Comparison of ENCODE assay signal across 25 cellular contexts in the genomic region with DNA sequence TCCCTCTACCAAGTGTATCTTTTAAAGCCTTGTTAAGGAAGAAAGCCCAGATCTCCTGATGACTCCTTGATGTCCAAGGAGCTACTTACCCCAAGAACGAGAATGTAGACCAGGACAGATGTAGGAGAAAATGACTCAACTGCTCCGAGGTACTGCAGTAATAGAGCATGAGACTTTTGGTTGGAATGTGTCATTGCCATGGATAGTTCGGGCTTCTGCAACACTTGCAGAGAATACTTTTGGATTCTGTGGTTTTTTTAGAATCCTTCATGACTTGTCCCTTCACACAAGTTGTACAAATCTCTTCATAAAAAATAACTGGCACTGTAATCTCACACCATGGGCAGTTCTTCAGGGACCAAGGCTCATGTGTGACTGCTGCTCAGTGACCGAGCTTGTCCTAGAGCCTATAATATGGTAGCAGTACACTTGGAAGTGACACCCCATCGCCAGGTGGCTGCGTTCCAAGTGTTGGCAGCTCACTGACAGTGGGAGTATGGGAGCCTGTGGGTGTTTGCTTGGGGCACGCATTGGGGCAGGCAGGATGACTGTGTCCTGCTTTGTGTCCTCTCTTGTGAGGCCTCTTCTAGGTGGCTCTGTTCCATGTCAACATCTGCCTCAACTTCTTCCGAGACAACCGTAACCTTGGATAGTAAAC.
DNase-seq lines count a peak whose midpoint lies in the region; ATAC-seq, FAIRE-seq and TF ChIP-seq lines count a peak whose summit lies in the region.
"Had no signal": no experiment of that assay in that cellular context is flagged by ENCODE, and none has a peak within 500 bp of the region (broad histone marks: within the 10 kb centered on the region; RNA-seq: fewer than 3 reads in every experiment).

No MANE protein-coding gene starts in this region.

- H3K4me2 ChIP-seq in trophoblast cell (ENCODE audit: low read length) = no peak overlapping the region
- H3K4me2 ChIP-seq: PC-9 had no signal

- no peak overlapping the region for H3K9ac ChIP-seq in trophoblast cell (ENCODE audit: low read length)

- TF ChIP-seq CTCF in heart left ventricle (IDR thresholded peaks at IDR 0.05) = no peak

- H2AK5ac ChIP-seq in trophoblast cell (ENCODE audit: low read length) = peak overlapping the region; percentile 8

- H4K91ac ChIP-seq in trophoblast cell (ENCODE audit: low read depth, low read length) = peak overlapping the region; percentile 37

- no peak overlapping the region for H3K4ac ChIP-seq in trophoblast cell (ENCODE audit: low read depth, low read length)

- H3K27me3 ChIP-seq in heart left ventricle (peaks cover 0 to 5% (median 0%) of the 10 kb centered on the region in 9 donors), trophoblast cell (ENCODE audit: insufficient read depth, low read length) (no peaks in the 10 kb centered on the region)
- H3K27me3 ChIP-seq: brain microvascular endothelial cell, MG63, thyroid gland had no signal

- no peak overlapping the region for H4K12ac ChIP-seq in trophoblast cell (ENCODE audit: low read depth, low read length)

- H3K9me3 ChIP-seq in heart left ventricle (no peaks in the 10 kb centered on the region), trophoblast cell (ENCODE audit: insufficient read depth, low read depth, low read length) (peaks cover 4% of the 10 kb centered on the region)
- H3K9me3 ChIP-seq: MG63, thyroid gland had no signal

- H3K79me2 ChIP-seq in trophoblast cell (ENCODE audit: control insufficient read depth, insufficient read depth, low read length, poor library complexity) = no peaks in the 10 kb centered on the region

- H3K14ac ChIP-seq in trophoblast cell (ENCODE audit: low read length) = peak overlapping the region; percentile 5

- H2BK12ac ChIP-seq in trophoblast cell (ENCODE audit: low read length) = peak overlapping the region; percentile 11

- no peak for FAIRE-seq in RCC 7860 (lab: Jason Lieb, UNC)
- FAIRE-seq: endothelial cell of umbilical vein, frontal cortex had no signal

- peak overlapping the region; percentile 9 for H2BK120ac ChIP-seq in trophoblast cell (ENCODE audit: insufficient read depth, low read length, poor library complexity)

- H3K4me1 ChIP-seq in heart left ventricle = peaks cover 0 to 2% (median 0%) of the 10 kb centered on the region in 12 donors
- H3K4me1 ChIP-seq in trophoblast cell (ENCODE audit: control insufficient read depth in 1 of 2, insufficient read depth in 2 of 2, low read length in 2 of 2) = peaks cover 2 to 8% of the 10 kb centered on the region in 2 experiments
- H3K4me1 ChIP-seq: thyroid gland had no signal

- ATAC-seq in heart left ventricle = peak; percentile 54 to 75 (median 58)
- no peak for ATAC-seq in HG03442 (IDR thresholded peaks at IDR 0.05; ENCODE audit: unreplicated experiment)
- ATAC-seq: HCT116, T-helper 17 cell had no signal

- H3K18ac ChIP-seq in trophoblast cell (ENCODE audit: low read length) = no peak overlapping the region

- TF ChIP-seq POLR2A in heart left ventricle (IDR thresholded peaks at IDR 0.05) = no peak

- no peaks in the 10 kb centered on the region for H3K36me3 ChIP-seq in heart left ventricle
- no peaks in the 10 kb centered on the region for H3K36me3 ChIP-seq in trophoblast cell (ENCODE audit: control insufficient read depth in 1 of 2, insufficient read depth in 2 of 2, low read length in 2 of 2)
- H3K36me3 ChIP-seq: brain microvascular endothelial cell, MG63, thyroid gland had no signal

- no peak overlapping the region for H3K27ac ChIP-seq in heart left ventricle
- H3K27ac ChIP-seq in trophoblast cell (ENCODE audit: low read depth, low read length) = no peak overlapping the region
- H3K27ac ChIP-seq: brain microvascular endothelial cell, HL-60, PC-9, thyroid gland had no signal

- no peak overlapping the region for H3K23ac ChIP-seq in trophoblast cell (ENCODE audit: low read length)

- peaks cover 13% of the 10 kb centered on the region for H3K79me1 ChIP-seq in trophoblast cell (ENCODE audit: low read length)

- no peak overlapping the region for H2BK5ac ChIP-seq in trophoblast cell (ENCODE audit: low read depth, low read length, poor library complexity)

- 72 to 82% (median 77%) methylated on average over 9 of the region's 9 CpGs for WGBS in heart left ventricle, 4 donors
- WGBS in trophoblast cell (ENCODE audit: extremely low coverage, insufficient coverage, insufficient read length) = no CpG with 5 or more reads among the region's 9 CpGs

- no peak overlapping the region for H4K8ac ChIP-seq in trophoblast cell (ENCODE audit: low read depth, low read length)

- intact Hi-C loops in heart left ventricle (cut with DNase I) = loop anchor here in 1 of 10 donors (10.0 kb wide), 1 partner anchor 50 kb away; no protein-coding TSS in a partner anchor

- H3K4me3 ChIP-seq in heart left ventricle (no peak overlapping the region), trophoblast cell (ENCODE audit: low read depth, low read length) (no peak overlapping the region)
- H3K4me3 ChIP-seq: MG63, PC-9, thyroid gland had no signal

- H2AFZ ChIP-seq in trophoblast cell (ENCODE audit: insufficient read depth, low read length, poor library complexity) = no peak overlapping the region
- H2AFZ ChIP-seq: PC-9 had no signal

- peak; percentile 79 for DNase-seq in EL
- peak; percentile 9 for DNase-seq in RCC 7860 (ENCODE audit: low spot score)
- peak in 4 of 5 donors; percentile 37 to 71 (median 48) for DNase-seq in heart left ventricle
- DNase-seq in trophoblast cell = peak; percentile 42 to 80
- no peak for DNase-seq in NOMO-1 treated with DMSO at 0.1 percent for 48 hours (lab: John Stamatoyannopoulos, UW; ENCODE audit: unreplicated experiment)
- DNase-seq in activated CD4-positive, CD25-positive, alpha-beta regulatory T cell (lab: John Stamatoyannopoulos, UW) = no peak
- no peak for DNase-seq in NCI-H2196 treated with DMSO at 0.1 percent for 48 hours (lab: John Stamatoyannopoulos, UW; ENCODE audit: unreplicated experiment)
- DNase-seq: activated CD4-positive, alpha-beta T cell treated with anti-CD3 and anti-CD28 coated beads, Interleukin-2, amount 50 U/mL, for 48 hours; activated effector memory CD4-positive, alpha-beta T cell treated with anti-CD3 and anti-CD28 coated beads, Interleukin-2, amount 50 U/mL, for 16 hours; AML-193; brain microvascular endothelial cell; DND-41; kidney glomerular epithelial cell; MG63; NCI-H146; PC-9; stimulated activated CD4-positive, alpha-beta T cell treated with anti-CD3 and anti-CD28 coated beads, Interleukin-2, amount 100 ng/mL, for 48 hours; stimulated activated naive CD4-positive, alpha-beta T cell treated with Interleukin-2 at 50 U/mL for 16 hours; T-helper 17 cell; thyroid gland had no signal

Comparison
In these comparisons a context has a peak if more than half of its experiments do, and no peak if none do; other contexts are left out.
1. DNase-seq: peak in EL (single experiment), RCC 7860 (single experiment), heart left ventricle (4 of 5) and trophoblast cell (2 of 2); none in NOMO-1 treated with DMSO at 0.1 percent for 48 hours (single experiment), activated CD4-positive, CD25-positive, alpha-beta regulatory T cell (0 of 4) and NCI-H2196 treated with DMSO at 0.1 percent for 48 hours (single experiment).